Comparison of ENCODE assay signal across 20 cellular contexts in the genomic region with DNA sequence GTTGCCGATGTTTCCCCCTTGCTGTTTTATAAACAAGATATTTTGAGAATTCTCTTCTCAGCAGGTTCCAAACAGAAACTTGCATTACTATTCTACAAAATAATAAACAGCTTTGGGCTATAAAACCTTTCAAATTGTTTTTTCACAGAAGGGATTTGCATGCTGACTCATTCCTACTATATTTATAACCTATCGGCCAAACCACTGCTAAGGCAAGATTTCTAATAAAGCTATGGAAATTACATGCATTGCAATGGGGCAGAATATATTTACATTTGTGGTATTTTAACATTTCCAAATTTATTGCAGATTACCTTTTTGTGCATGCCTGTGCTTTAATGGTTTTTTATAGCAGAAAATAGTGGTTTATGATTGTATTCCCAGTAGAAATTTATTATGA.
DNase-seq lines count a peak whose midpoint lies in the region; ATAC-seq and TF ChIP-seq lines count a peak whose summit lies in the region.
"Had no signal": no experiment of that assay in that cellular context is flagged by ENCODE, and none has a peak within 500 bp of the region (broad histone marks: within the 10 kb centered on the region; RNA-seq: fewer than 3 reads in every experiment).

No MANE protein-coding gene starts in this region.

- no peaks in the 10 kb centered on the region for H3K79me2 ChIP-seq in DOHH2 (ENCODE audit: control insufficient read depth, low read length)
- no peaks in the 10 kb centered on the region for H3K79me2 ChIP-seq in GM23338 (replicated peaks; ENCODE audit: insufficient read depth)
- H3K79me2 ChIP-seq in Karpas-422 (ENCODE audit: low read length): no peaks in the 10 kb centered on the region

- TF ChIP-seq CTCF in DOHH2 (IDR thresholded peaks at IDR 0.05; ENCODE audit: low read depth, low read length, poor library complexity, severe bottlenecking) (no peak), GM23338 (conservative IDR thresholded peaks at IDR 0.05; ENCODE audit: low read depth in 2 of 2) (no peak), fibroblast of villous mesenchyme (IDR thresholded peaks at IDR 0.05; ENCODE audit: insufficient read depth, low read depth, low read length) (no peak), CD14-positive monocyte (IDR thresholded peaks at IDR 0.05) (no peak)

- no peak for ATAC-seq in GM23338

- H3K9me2 ChIP-seq in DOHH2 (replicated peaks; ENCODE audit: control insufficient read depth, low read length) (no peaks in the 10 kb centered on the region), GM23338 (ENCODE audit: insufficient read depth) (no peaks in the 10 kb centered on the region; the same call in none of the 2 replicates), Karpas-422 (replicated peaks; ENCODE audit: insufficient read depth, low read length) (no peaks in the 10 kb centered on the region)

- peaks cover 18% of the 10 kb centered on the region for H3K4me1 Mint-ChIP-seq in GM23338
- no peaks in the 10 kb centered on the region for H3K4me1 Mint-ChIP-seq in T-helper 2 cell treated with Interferon-gamma antibody and Interleukin-4, amounts not matched to agents 5 μg/mL and 100 μg/mL, for 36 hours (ENCODE audit: low read depth)
- H3K4me1 Mint-ChIP-seq in CD14-positive monocyte: no peaks in the 10 kb centered on the region
- H3K4me1 Mint-ChIP-seq: B cell; CD4-positive, CD25-positive, alpha-beta regulatory T cell; CD8-positive, alpha-beta memory T cell had no signal

- H3K9ac ChIP-seq in Karpas-422 (ENCODE audit: low read length): no peak overlapping the region
- H3K9ac ChIP-seq: BLaER1 treated with 17β-estradiol and CSF1 and Interleukin-3, amounts not matched to agents 10 nM and 100 nM had no signal

- no peak overlapping the region for H2AFZ ChIP-seq in GM23338
- H2AFZ ChIP-seq in Karpas-422 (ENCODE audit: low read length): no peak overlapping the region

- H3K27ac Mint-ChIP-seq in GM23338 (no peak overlapping the region), CD14-positive monocyte (no peak overlapping the region)
- no peak overlapping the region for H3K27ac Mint-ChIP-seq in T-helper 2 cell treated with Interferon-gamma antibody and Interleukin-4, amounts not matched to agents 5 μg/mL and 100 μg/mL, for 36 hours
- H3K27ac Mint-ChIP-seq: B cell; CD4-positive, CD25-positive, alpha-beta regulatory T cell; HFFc6 had no signal

- H3K27me3 Mint-ChIP-seq in GM23338 (ENCODE audit: insufficient read depth, low read depth, poor library complexity) (no peaks in the 10 kb centered on the region), CD14-positive monocyte (ENCODE audit: low read depth in 3 of 3) (peaks cover 0 to 2% (median 1%) of the 10 kb centered on the region in 3 donors)
- peaks cover 3% of the 10 kb centered on the region for H3K27me3 Mint-ChIP-seq in T-helper 2 cell treated with Interferon-gamma antibody and Interleukin-4, amounts not matched to agents 5 μg/mL and 100 μg/mL, for 36 hours (ENCODE audit: low read depth)

- H3K36me3 ChIP-seq in DOHH2 (ENCODE audit: control insufficient read depth, low read length) (no peaks in the 10 kb centered on the region), GM23338 (ENCODE audit: insufficient read depth) (no peaks in the 10 kb centered on the region), Karpas-422 (ENCODE audit: insufficient read depth, low read length) (no peaks in the 10 kb centered on the region)
- H3K36me3 ChIP-seq: BLaER1 treated with 17β-estradiol and CSF1 and Interleukin-3, amounts not matched to agents 10 nM and 100 nM; HAP-1 had no signal

- H3K4me3 Mint-ChIP-seq in GM23338 (no peak overlapping the region), CD14-positive monocyte (no peak overlapping the region)
- H3K4me3 Mint-ChIP-seq in T-helper 2 cell treated with Interferon-gamma antibody and Interleukin-4, amounts not matched to agents 5 μg/mL and 100 μg/mL, for 36 hours: no peak overlapping the region
- H3K4me3 Mint-ChIP-seq: B cell; CD4-positive, CD25-positive, alpha-beta regulatory T cell; CD8-positive, alpha-beta memory T cell; HFFc6 had no signal

- H3K4me2 ChIP-seq in DOHH2 (ENCODE audit: low read length) (0 out of 2 replicates have a peak overlapping the region, but pooled peaks have one; percentile 9), GM23338 (peak overlapping the region; percentile 37; the same call in 1 of the 2 replicates), Karpas-422 (ENCODE audit: low read depth, low read length, poor library complexity, severe bottlenecking) (peak overlapping the region; percentile 47)
- H3K4me2 ChIP-seq: BLaER1 treated with 17β-estradiol and CSF1 and Interleukin-3, amounts not matched to agents 10 nM and 100 nM had no signal

- H3K4me3 ChIP-seq in DOHH2 (ENCODE audit: low read length) (no peak overlapping the region), GM23338 (no peak overlapping the region), Karpas-422 (ENCODE audit: low read length) (no peak overlapping the region; the same call in 1 of the 2 replicates), fibroblast of villous mesenchyme (ENCODE audit: low read depth, low read length) (no peak overlapping the region)
- H3K4me3 ChIP-seq: BLaER1 treated with 17β-estradiol and CSF1 and Interleukin-3, amounts not matched to agents 10 nM and 100 nM; HAP-1 had no signal

- DNase-seq in GM23338 (ENCODE audit: low spot score) (no peak), Karpas-422 (peak; percentile 57), fibroblast of villous mesenchyme (ENCODE audit: low read depth) (peak; percentile 39), NCI-H226 (no peak), T1000 (lab: John Stamatoyannopoulos, UW) (no peak), CD14-positive monocyte (ENCODE audit: low spot score) (no peak)
- DNase-seq in T-helper 2 cell treated with Interferon-gamma antibody and Interleukin-4, amounts not matched to agents 5 μg/mL and 100 μg/mL, for 36 hours (ENCODE audit: low spot score): no peak
- DNase-seq: CD4-positive, CD25-positive, alpha-beta regulatory T cell; CD8-positive, alpha-beta memory T cell; COR-L47; DMS 273 treated with DMSO at 0.1 percent for 48 hours; DMS53; DND-41; GDM1; HFFc6 had no signal

- H3K27me3 ChIP-seq in DOHH2 (ENCODE audit: control insufficient read depth, low read length) (no peaks in the 10 kb centered on the region), GM23338 (ENCODE audit: insufficient read depth) (no peaks in the 10 kb centered on the region), Karpas-422 (ENCODE audit: low read length) (no peaks in the 10 kb centered on the region)
- H3K27me3 ChIP-seq: BLaER1 treated with 17β-estradiol and CSF1 and Interleukin-3, amounts not matched to agents 10 nM and 100 nM had no signal

- H3K9me3 Mint-ChIP-seq in GM23338 (no peaks in the 10 kb centered on the region), CD14-positive monocyte (peaks cover 0 to 3% (median 0%) of the 10 kb centered on the region in 7 donors)
- no peaks in the 10 kb centered on the region for H3K9me3 Mint-ChIP-seq in T-helper 2 cell treated with Interferon-gamma antibody and Interleukin-4, amounts not matched to agents 5 μg/mL and 100 μg/mL, for 36 hours
- H3K9me3 Mint-ChIP-seq: CD4-positive, CD25-positive, alpha-beta regulatory T cell; CD8-positive, alpha-beta memory T cell had no signal

- no peaks in the 10 kb centered on the region for H4K20me1 ChIP-seq in DOHH2 (ENCODE audit: control insufficient read depth, insufficient read depth, low read depth, low read length)
- no peaks in the 10 kb centered on the region for H4K20me1 ChIP-seq in GM23338 (replicated peaks; ENCODE audit: insufficient read depth)
- no peaks in the 10 kb centered on the region for H4K20me1 ChIP-seq in Karpas-422 (ENCODE audit: insufficient read depth, low read depth, low read length)
- H4K20me1 ChIP-seq: BLaER1 treated with 17β-estradiol and CSF1 and Interleukin-3, amounts not matched to agents 10 nM and 100 nM had no signal

- no peak overlapping the region for H3K27ac ChIP-seq in DOHH2 (ENCODE audit: low read depth, low read length)
- no peak overlapping the region for H3K27ac ChIP-seq in GM23338 (ENCODE audit: low read depth)
- no peak overlapping the region for H3K27ac ChIP-seq in Karpas-422 (ENCODE audit: low read length)
- H3K27ac ChIP-seq: BLaER1 treated with 17β-estradiol and CSF1 and Interleukin-3, amounts not matched to agents 10 nM and 100 nM; HL-60 had no signal

- H3K9me3 ChIP-seq in DOHH2 (ENCODE audit: control insufficient read depth, insufficient read depth, low read length) (no peaks in the 10 kb centered on the region), Karpas-422 (ENCODE audit: low read length) (no peaks in the 10 kb centered on the region)
- H3K9me3 ChIP-seq: BLaER1 treated with 17β-estradiol and CSF1 and Interleukin-3, amounts not matched to agents 10 nM and 100 nM; HAP-1 had no signal

- intact Hi-C loops in CD14-positive monocyte (cut with micrococcal nuclease): no loop called here

- H3K36me3 Mint-ChIP-seq in GM23338 (ENCODE audit: low read depth): no peaks in the 10 kb centered on the region
- H3K36me3 Mint-ChIP-seq in T-helper 2 cell treated with Interferon-gamma antibody and Interleukin-4, amounts not matched to agents 5 μg/mL and 100 μg/mL, for 36 hours (ENCODE audit: low read depth): no peaks in the 10 kb centered on the region
- no peaks in the 10 kb centered on the region for H3K36me3 Mint-ChIP-seq in CD14-positive monocyte
- H3K36me3 Mint-ChIP-seq: CD4-positive, CD25-positive, alpha-beta regulatory T cell; CD8-positive, alpha-beta memory T cell had no signal

- H3F3A ChIP-seq in DOHH2 (ENCODE audit: control insufficient read depth, insufficient read depth) (no peaks in the 10 kb centered on the region), GM23338 (replicated peaks; ENCODE audit: low read depth) (no peaks in the 10 kb centered on the region)

- H3K4me1 ChIP-seq in DOHH2 (ENCODE audit: control insufficient read depth, low read length) (peaks cover 11% of the 10 kb centered on the region), GM23338 (ENCODE audit: insufficient read depth) (peaks cover 19% of the 10 kb centered on the region), Karpas-422 (ENCODE audit: low read length) (peaks cover 21% of the 10 kb centered on the region)
- H3K4me1 ChIP-seq: BLaER1 treated with 17β-estradiol and CSF1 and Interleukin-3, amounts not matched to agents 10 nM and 100 nM had no signal

TF ChIP-seq in GM23338, 12 proteins besides CTCF, POLR2A, EP300 and RAD21 (continues in another document):
- no peak for TF ChIP-seq EZH2 (IDR thresholded peaks at IDR 0.05; ENCODE audit: low read depth, unreplicated experiment)
- no peak for TF ChIP-seq JUNB (IDR thresholded peaks at IDR 0.05; ENCODE audit: unreplicated experiment)
- no peak for TF ChIP-seq STAT1 (IDR thresholded peaks at IDR 0.05; ENCODE audit: unreplicated experiment)
- no peak for TF ChIP-seq ZNF331 (CRISPR knock-in tag; IDR thresholded peaks at IDR 0.05; ENCODE audit: low read depth)
- no peak for TF ChIP-seq CREB1 (CRISPR knock-in tag; IDR thresholded peaks at IDR 0.05; ENCODE audit: low read depth)

Comparison
In these comparisons a context has a peak if more than half of its experiments do, and no peak if none do; other contexts are left out.
1. DNase-seq: peak in Karpas-422 (single experiment) and fibroblast of villous mesenchyme (single experiment); none in GM23338 (single experiment), NCI-H226 (single experiment), T1000 (single experiment), T-helper 2 cell treated with Interferon-gamma antibody and Interleukin-4, amounts not matched to agents 5 μg/mL and 100 μg/mL, for 36 hours (single experiment) and CD14-positive monocyte (single experiment).
2. Peak in every context shown above with its lines, with median percentiles within 50 percentile points of each other: H3K4me2 ChIP-seq.